22 cellular contexts compared by ENCODE assay signal in the genomic region with DNA sequence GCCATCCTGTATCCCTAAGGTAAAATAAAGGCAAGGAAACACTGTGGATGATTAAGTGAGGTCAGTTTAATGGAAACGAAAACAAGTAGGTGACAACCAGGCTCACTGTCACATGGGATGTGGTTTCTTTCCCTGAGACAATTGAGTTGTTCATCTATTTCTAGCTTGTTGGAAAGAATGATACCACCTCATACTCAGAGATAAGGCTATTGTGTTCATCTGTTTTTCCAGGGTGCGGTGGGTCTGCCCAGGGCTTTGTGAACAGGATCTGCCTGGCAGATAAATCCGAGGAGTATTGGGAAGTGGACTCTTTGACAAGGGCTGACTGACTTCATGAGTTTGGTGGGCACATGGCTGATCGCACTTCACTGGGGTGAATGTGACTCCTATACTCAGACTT.
DNase-seq lines count a peak whose midpoint lies in the region; ATAC-seq, FAIRE-seq and TF ChIP-seq lines count a peak whose summit lies in the region.
"Had no signal": no experiment of that assay in that cellular context is flagged by ENCODE, and none has a peak within 500 bp of the region (broad histone marks: within the 10 kb centered on the region; RNA-seq: fewer than 3 reads in every experiment).

No MANE protein-coding gene starts in this region.

- CTCF ChIA-PET in endothelial cell of umbilical vein (lab: Charles Lee) = interaction anchor here (1.1 kb wide), 1 partner anchor 46 kb away, joined by 4 read pairs; no protein-coding TSS in a partner anchor

- H3K4me3 Mint-ChIP-seq in activated naive CD8-positive, alpha-beta T cell = no peak overlapping the region
- H3K4me3 Mint-ChIP-seq in activated naive CD8-positive, alpha-beta T cell treated with anti-CD3 and anti-CD28 coated beads for 36 hours = no peak overlapping the region
- H3K4me3 Mint-ChIP-seq: CD4-positive, CD25-positive, alpha-beta regulatory T cell; H9; HFFc6 had no signal

- POLR2A ChIA-PET in endothelial cell of umbilical vein (lab: Charles Lee) = no interaction called here

- H3K9me3 ChIP-seq in endothelial cell of umbilical vein (replicated peaks; ENCODE audit: control insufficient read depth, insufficient read depth, low read length) (no peaks in the 10 kb centered on the region), suprapubic skin (no peaks in the 10 kb centered on the region)
- H3K9me3 ChIP-seq: MG63 had no signal

- H3K36me3 ChIP-seq in endothelial cell of umbilical vein (ENCODE audit: control insufficient read depth in 2 of 2, extremely low read depth in 1 of 2, insufficient read depth in 2 of 2, low read length in 2 of 2) (no peaks in the 10 kb centered on the region), suprapubic skin (peaks cover 3% of the 10 kb centered on the region)
- H3K36me3 ChIP-seq: MG63 had no signal

- H3K9me3 Mint-ChIP-seq in activated naive CD8-positive, alpha-beta T cell (ENCODE audit: low read depth) = no peaks in the 10 kb centered on the region
- H3K9me3 Mint-ChIP-seq in activated naive CD8-positive, alpha-beta T cell treated with anti-CD3 and anti-CD28 coated beads for 36 hours = no peaks in the 10 kb centered on the region
- H3K9me3 Mint-ChIP-seq: CD4-positive, CD25-positive, alpha-beta regulatory T cell; H9; HFFc6 had no signal

- no peak for DNase-seq in activated naive CD8-positive, alpha-beta T cell treated with anti-CD3 and anti-CD28 coated beads for 36 hours
- DNase-seq in OCI-M2 (lab: John Stamatoyannopoulos, UW; ENCODE audit: unreplicated experiment) (peak; percentile 31), endothelial cell of umbilical vein (ENCODE audit: low read depth, low spot score) (peak; percentile 74), suprapubic skin (ENCODE audit: low spot score in 2 of 2) (peak; percentile 14 to 20), GF-D8 (lab: John Stamatoyannopoulos, UW) (no peak)
- DNase-seq: CD4-positive, CD25-positive, alpha-beta regulatory T cell; COR-L47; DMS79; H9; HFFc6; Kasumi-1; MG63; NCI-H1417; NCI-H187 treated with DMSO at 0.1 percent for 48 hours; NCI-H2107; NCI-H446 treated with DMSO at 0.1 percent for 48 hours; NCI-H526 treated with DMSO at 0.1 percent for 48 hours; OCI-M1; SHP77 had no signal

- H3K27ac ChIP-seq in endothelial cell of umbilical vein (ENCODE audit: insufficient read depth, low read depth, low read length) = no peak overlapping the region
- H3K27ac ChIP-seq in suprapubic skin = no peak overlapping the region

- no peak overlapping the region for H3K4me2 ChIP-seq in endothelial cell of umbilical vein (ENCODE audit: insufficient read depth, low read length)

- H3K4me3 ChIP-seq in endothelial cell of umbilical vein (replicated peaks in 1 of 3; ENCODE audit: insufficient read depth in 1 of 3, low read depth in 1 of 3, low read length in 3 of 3) = no peak overlapping the region
- no peak overlapping the region for H3K4me3 ChIP-seq in suprapubic skin
- H3K4me3 ChIP-seq: MG63 had no signal

- no peaks in the 10 kb centered on the region for H3K79me2 ChIP-seq in endothelial cell of umbilical vein (ENCODE audit: control insufficient read depth, insufficient read depth, low read length)

- H4K20me1 ChIP-seq in endothelial cell of umbilical vein (replicated peaks; ENCODE audit: control insufficient read depth, extremely low read depth, insufficient read depth, low read length) = no peaks in the 10 kb centered on the region

- H3K4me1 ChIP-seq in endothelial cell of umbilical vein (ENCODE audit: control insufficient read depth, extremely low read depth, insufficient read depth, low read length) = peaks cover 9% of the 10 kb centered on the region
- H3K4me1 ChIP-seq in suprapubic skin = no peaks in the 10 kb centered on the region

- peak; percentile 90 for FAIRE-seq in endothelial cell of umbilical vein (lab: Jason Lieb, UNC)
- FAIRE-seq: A204.1 had no signal

- no TSS peak for BruUV-seq in endothelial cell of umbilical vein (replicated peaks; lab: Mats Ljungman, UMichigan)

- H3K27me3 Mint-ChIP-seq in activated naive CD8-positive, alpha-beta T cell = no peaks in the 10 kb centered on the region
- H3K27me3 Mint-ChIP-seq in activated naive CD8-positive, alpha-beta T cell treated with anti-CD3 and anti-CD28 coated beads for 36 hours = no peaks in the 10 kb centered on the region
- H3K27me3 Mint-ChIP-seq: CD4-positive, CD25-positive, alpha-beta regulatory T cell had no signal

- H3K9ac ChIP-seq in endothelial cell of umbilical vein (replicated peaks; ENCODE audit: extremely low read depth, insufficient read depth, low read length) = no peak overlapping the region

- dilution Hi-C loops in endothelial cell of umbilical vein (cut with MboI; ENCODE audit: extremely low pct_ligation_motif_present, low sequenced_read_pairs) = no loop called here

- no peaks in the 10 kb centered on the region for H3K4me1 Mint-ChIP-seq in activated naive CD8-positive, alpha-beta T cell (ENCODE audit: low read depth)
- no peaks in the 10 kb centered on the region for H3K4me1 Mint-ChIP-seq in activated naive CD8-positive, alpha-beta T cell treated with anti-CD3 and anti-CD28 coated beads for 36 hours

- 84% methylated on average over 4 of the region's 4 CpGs for WGBS in suprapubic skin

- no peaks in the 10 kb centered on the region for H3K27me3 ChIP-seq in endothelial cell of umbilical vein (ENCODE audit: control insufficient read depth in 2 of 2, insufficient read depth in 2 of 2, low read length in 2 of 2)
- no peaks in the 10 kb centered on the region for H3K27me3 ChIP-seq in suprapubic skin
- H3K27me3 ChIP-seq: MG63 had no signal

- H3K36me3 Mint-ChIP-seq in activated naive CD8-positive, alpha-beta T cell = peaks cover 6% of the 10 kb centered on the region
- no peaks in the 10 kb centered on the region for H3K36me3 Mint-ChIP-seq in activated naive CD8-positive, alpha-beta T cell treated with anti-CD3 and anti-CD28 coated beads for 36 hours

- H3K27ac Mint-ChIP-seq in activated naive CD8-positive, alpha-beta T cell = peak overlapping the region; percentile 5
- no peak overlapping the region for H3K27ac Mint-ChIP-seq in activated naive CD8-positive, alpha-beta T cell treated with anti-CD3 and anti-CD28 coated beads for 36 hours
- H3K27ac Mint-ChIP-seq: CD4-positive, CD25-positive, alpha-beta regulatory T cell; HFFc6 had no signal

- TF ChIP-seq CTCF in endothelial cell of umbilical vein (IDR thresholded peaks at IDR 0.05; ENCODE audit: extremely low read depth in 1 of 2, insufficient read depth in 1 of 2, low read depth in 1 of 2, low read length in 2 of 2) = no peak
- no peak for TF ChIP-seq CTCF in suprapubic skin (IDR thresholded peaks at IDR 0.05)

- intact Hi-C loops in endothelial cell of umbilical vein (cut with micrococcal nuclease) = no loop called here

- TF ChIP-seq EP300 in suprapubic skin (IDR thresholded peaks at IDR 0.05) = no peak

- no peak overlapping the region for H2AFZ ChIP-seq in endothelial cell of umbilical vein (ENCODE audit: low read depth, low read length)

- TF ChIP-seq POLR2A in endothelial cell of umbilical vein (IDR thresholded peaks at IDR 0.05; ENCODE audit: low read depth, low read length) (no peak), suprapubic skin (IDR thresholded peaks at IDR 0.05) (no peak)

- H3K9me1 ChIP-seq in endothelial cell of umbilical vein (replicated peaks; ENCODE audit: control insufficient read depth, extremely low read depth, insufficient read depth, low read length) = no peaks in the 10 kb centered on the region

- ATAC-seq in GM18520 (IDR thresholded peaks at IDR 0.05; ENCODE audit: unreplicated experiment) = no peak

TF ChIP-seq in endothelial cell of umbilical vein, 7 proteins besides CTCF, POLR2A, EP300 and RAD21:
- no peak for TF ChIP-seq POLR2AphosphoS5 (IDR thresholded peaks at IDR 0.05; ENCODE audit: insufficient read depth, low read depth, low read length)
- TF ChIP-seq GATA2 (IDR thresholded peaks at IDR 0.05; ENCODE audit: insufficient read depth, insufficient read length, low read depth, low read length) = peak; percentile 50
- no peak for TF ChIP-seq EZH2 (IDR thresholded peaks at IDR 0.05; ENCODE audit: borderline replicate concordance, low read depth, low read length, severe bottlenecking)
- TF ChIP-seq FOS (IDR thresholded peaks at IDR 0.05; ENCODE audit: borderline replicate concordance, insufficient read depth, low read length) = peak; percentile 9
- TF ChIP-seq, protein P1, sequence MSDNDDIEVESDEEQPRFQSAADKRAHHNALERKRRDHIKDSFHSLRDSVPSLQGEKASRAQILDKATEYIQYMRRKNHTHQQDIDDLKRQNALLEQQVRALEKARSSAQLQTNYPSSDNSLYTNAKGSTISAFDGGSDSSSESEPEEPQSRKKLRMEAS (IDR thresholded peaks at IDR 0.05; ENCODE audit: insufficient read depth, insufficient read length) = no peak
- peak; percentile 44 for TF ChIP-seq JUN (IDR thresholded peaks at IDR 0.05; ENCODE audit: borderline replicate concordance, insufficient read depth, insufficient read length, low read depth)
TF ChIP-seq in endothelial cell of umbilical vein: peak in this region for 3.

Comparison
In these comparisons a context has a peak if more than half of its experiments do, and no peak if none do; other contexts are left out.
1. DNase-seq: peak in OCI-M2 (single experiment), endothelial cell of umbilical vein (single experiment) and suprapubic skin (2 of 2); none in activated naive CD8-positive, alpha-beta T cell treated with anti-CD3 and anti-CD28 coated beads for 36 hours (single experiment) and GF-D8 (single experiment).